ENCODE assay signal across 16 cellular contexts in genomic region chr5:68415177-68416085, GRCh38.
DNase-seq lines count a peak whose midpoint lies in the region; ATAC-seq and TF ChIP-seq lines count a peak whose summit lies in the region.
"Had no signal": no experiment of that assay in that cellular context is flagged by ENCODE, and none has a peak within 500 bp of the region (broad histone marks: within the 10 kb centered on the region; RNA-seq: fewer than 3 reads in every experiment).

No MANE protein-coding gene starts in this region.

- DNase-seq in SKM-1 (lab: John Stamatoyannopoulos, UW; ENCODE audit: unreplicated experiment) (peak; percentile 13), SKM-1 treated with dmso at 0.1 percent for 144 hours (lab: John Stamatoyannopoulos, UW; ENCODE audit: unreplicated experiment) (no peak), LNCaP clone FGC (ENCODE audit: low read depth) (peak; percentile 86), adrenal gland (peak in 4 of 7 donors; percentile 33 to 68 (median 34)), progenitor cell of endocrine pancreas (ENCODE audit: low spot score, unreplicated experiment) (no peak)
- DNase-seq in stimulated activated naive CD4-positive, alpha-beta T cell treated with Interleukin-2 at 50 U/mL for 16 hours (lab: John Stamatoyannopoulos, UW) = no peak
- no peak for DNase-seq in effector memory CD4-positive, alpha-beta T cell
- DNase-seq: activated T-cell treated with anti-CD3 and anti-CD28 coated beads, Interleukin-2, amount 50 U/mL, for 72 hours; effector memory CD8-positive, alpha-beta T cell; NCI-H510A; SHP77; stimulated activated CD4-positive, alpha-beta T cell treated with anti-CD3 and anti-CD28 coated beads, Interleukin-4, amount 100 ng/mL, for 1 hour; stimulated activated naive B cell treated with anti-CD40 and anti-IgM and Interleukin-4, amounts not matched to agents 10 μg/mL and 1 μg/mL and 100 μg/mL, for 72 hours had no signal

- no peak for TF ChIP-seq CTCF in LNCaP clone FGC (IDR thresholded peaks at IDR 0.05; ENCODE audit: control insufficient read depth, extremely low read depth, insufficient read depth)
- TF ChIP-seq CTCF in adrenal gland (IDR thresholded peaks at IDR 0.05) = no peak
- TF ChIP-seq CTCF in progenitor cell of endocrine pancreas (IDR thresholded peaks at IDR 0.05; ENCODE audit: unreplicated experiment) = no peak

- H3K4me3 Mint-ChIP-seq in progenitor cell of endocrine pancreas (ENCODE audit: low read depth) = no peak overlapping the region
- H3K4me3 Mint-ChIP-seq: activated T-cell treated with anti-CD3 and anti-CD28 coated beads, Interleukin-2, amount 50 U/mL, for 72 hours; effector memory CD8-positive, alpha-beta T cell; stimulated activated naive B cell treated with anti-CD40 and anti-IgM and Interleukin-4, amounts not matched to agents 10 μg/mL and 1 μg/mL and 100 μg/mL, for 72 hours had no signal

- H3K4me1 Mint-ChIP-seq in progenitor cell of endocrine pancreas (ENCODE audit: low read depth) = peaks cover 15% of the 10 kb centered on the region

- H3K4me3 ChIP-seq in LNCaP clone FGC (ENCODE audit: low read depth, low read length) (no peak overlapping the region), adrenal gland (no peak overlapping the region)
- no peak overlapping the region for H3K4me3 ChIP-seq in effector memory CD4-positive, alpha-beta T cell (ENCODE audit: insufficient read depth, low read depth, low read length, poor library complexity, severe bottlenecking)

- no peak for ATAC-seq in HG03457 (IDR thresholded peaks at IDR 0.05; ENCODE audit: unreplicated experiment)
- ATAC-seq: activated CD4-positive, CD25-positive, alpha-beta regulatory T cell treated with anti-CD3 and anti-CD28 coated beads, Interleukin-2, amount 50 U/mL, for 24 hours; activated T-cell treated with anti-CD3 and anti-CD28 coated beads, Interleukin-2, amount 50 U/mL, for 72 hours; effector memory CD8-positive, alpha-beta T cell; stimulated activated naive B cell treated with anti-CD40 and anti-IgM and Interleukin-4, amounts not matched to agents 10 μg/mL and 1 μg/mL and 100 μg/mL, for 72 hours had no signal

- no peaks in the 10 kb centered on the region for H3K27me3 ChIP-seq in adrenal gland
- H3K27me3 ChIP-seq in effector memory CD4-positive, alpha-beta T cell (replicated peaks; ENCODE audit: control insufficient read depth, insufficient read depth, low read length, poor library complexity, severe bottlenecking) = no peaks in the 10 kb centered on the region

- no peaks in the 10 kb centered on the region for H3K36me3 ChIP-seq in adrenal gland (replicated peaks in 1 of 2)
- H3K36me3 ChIP-seq in effector memory CD4-positive, alpha-beta T cell (ENCODE audit: control insufficient read depth, insufficient read depth, low read length) = no peaks in the 10 kb centered on the region

- H3K27ac Mint-ChIP-seq in progenitor cell of endocrine pancreas = peak overlapping the region; percentile 51
- H3K27ac Mint-ChIP-seq: activated T-cell treated with anti-CD3 and anti-CD28 coated beads, Interleukin-2, amount 50 U/mL, for 72 hours; effector memory CD8-positive, alpha-beta T cell; stimulated activated naive B cell treated with anti-CD40 and anti-IgM and Interleukin-4, amounts not matched to agents 10 μg/mL and 1 μg/mL and 100 μg/mL, for 72 hours had no signal

- H3K36me3 Mint-ChIP-seq in progenitor cell of endocrine pancreas (ENCODE audit: insufficient read depth) = no peaks in the 10 kb centered on the region
- H3K36me3 Mint-ChIP-seq: stimulated activated naive B cell treated with anti-CD40 and anti-IgM and Interleukin-4, amounts not matched to agents 10 μg/mL and 1 μg/mL and 100 μg/mL, for 72 hours had no signal

- H3K9me3 Mint-ChIP-seq in progenitor cell of endocrine pancreas (ENCODE audit: low read depth) = no peaks in the 10 kb centered on the region
- H3K9me3 Mint-ChIP-seq: activated T-cell treated with anti-CD3 and anti-CD28 coated beads, Interleukin-2, amount 50 U/mL, for 72 hours; effector memory CD8-positive, alpha-beta T cell; stimulated activated naive B cell treated with anti-CD40 and anti-IgM and Interleukin-4, amounts not matched to agents 10 μg/mL and 1 μg/mL and 100 μg/mL, for 72 hours had no signal

- H3K4me1 ChIP-seq in adrenal gland (replicated peaks in 1 of 2) = peaks cover 14 to 35% of the 10 kb centered on the region in 2 donors
- H3K4me1 ChIP-seq in effector memory CD4-positive, alpha-beta T cell (ENCODE audit: control insufficient read depth, insufficient read depth, low read length, poor library complexity, severe bottlenecking) = no peaks in the 10 kb centered on the region

- H3K27me3 Mint-ChIP-seq in progenitor cell of endocrine pancreas = no peaks in the 10 kb centered on the region
- H3K27me3 Mint-ChIP-seq: effector memory CD8-positive, alpha-beta T cell; stimulated activated naive B cell treated with anti-CD40 and anti-IgM and Interleukin-4, amounts not matched to agents 10 μg/mL and 1 μg/mL and 100 μg/mL, for 72 hours had no signal

- WGBS in adrenal gland, 4 donors = 50 to 72% (median 64%) methylated on average over 4 of the region's 4 CpGs

- H3K9me3 ChIP-seq in adrenal gland (replicated peaks in 1 of 3) = no peaks in the 10 kb centered on the region
- no peaks in the 10 kb centered on the region for H3K9me3 ChIP-seq in effector memory CD4-positive, alpha-beta T cell (ENCODE audit: control insufficient read depth, low read length)

- H3K27ac ChIP-seq in adrenal gland = peak overlapping the region in 1 of 5 donors; percentile 36
- H3K27ac ChIP-seq in effector memory CD4-positive, alpha-beta T cell (ENCODE audit: insufficient read depth, low read length, poor library complexity, severe bottlenecking) = no peak overlapping the region
- H3K27ac ChIP-seq: KMS-11 had no signal

- intact Hi-C loops in adrenal gland (cut with DNase I) = no loop called here

- no peak for TF ChIP-seq POLR2A in adrenal gland (IDR thresholded peaks at IDR 0.05)

Comparison
In these comparisons a context has a peak if more than half of its experiments do, and no peak if none do; other contexts are left out.
1. DNase-seq: peak in SKM-1 (single experiment), LNCaP clone FGC (single experiment) and adrenal gland (4 of 7); none in SKM-1 treated with dmso at 0.1 percent for 144 hours (single experiment), progenitor cell of endocrine pancreas (single experiment), stimulated activated naive CD4-positive, alpha-beta T cell treated with Interleukin-2 at 50 U/mL for 16 hours (single experiment) and effector memory CD4-positive, alpha-beta T cell (0 of 3).